22 cellular contexts compared by ENCODE assay signal in the genomic region with DNA sequence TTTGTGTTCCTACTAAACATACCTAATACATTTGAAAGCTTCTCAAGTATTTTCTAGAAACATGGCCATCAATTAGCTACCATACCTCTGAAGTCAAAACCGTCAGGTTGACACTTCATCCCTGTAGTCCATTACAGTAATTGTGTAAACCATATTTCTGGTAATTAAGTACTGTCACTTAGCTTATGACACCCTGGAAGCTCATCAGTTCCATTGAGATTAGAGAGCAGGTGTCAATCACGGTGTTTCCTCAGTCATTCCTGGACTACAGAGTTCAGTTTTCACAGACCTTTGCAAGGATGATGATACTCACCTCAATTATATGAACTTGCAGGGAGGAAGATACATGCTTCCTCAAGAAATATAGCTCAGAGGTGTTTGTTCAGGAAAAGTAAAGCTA.
DNase-seq lines count a peak whose midpoint lies in the region; ATAC-seq, FAIRE-seq and TF ChIP-seq lines count a peak whose summit lies in the region.
"Had no signal": no experiment of that assay in that cellular context is flagged by ENCODE, and none has a peak within 500 bp of the region (broad histone marks: within the 10 kb centered on the region; RNA-seq: fewer than 3 reads in every experiment).

No MANE protein-coding gene starts in this region.

- H3K27ac ChIP-seq in GM12878 (ENCODE audit: control insufficient read depth, insufficient read depth), result no peak overlapping the region
- H3K27ac ChIP-seq in hepatocyte, result no peak overlapping the region
- H3K27ac ChIP-seq: BLaER1 had no signal

- ATAC-seq in HG02610 (IDR thresholded peaks at IDR 0.05; ENCODE audit: unreplicated experiment), result peak; percentile 42
- peak; percentile 73 for ATAC-seq in GM12878

- H3K9me3 ChIP-seq in GM12878 (replicated peaks; ENCODE audit: control insufficient read depth, insufficient read depth, low read length) (no peaks in the 10 kb centered on the region), hepatocyte (ENCODE audit: low read depth) (no peaks in the 10 kb centered on the region)
- H3K9me3 ChIP-seq: BE2C had no signal

- H3K36me3 ChIP-seq in GM12878 (ENCODE audit: control insufficient read depth in 2 of 2, insufficient read depth in 2 of 2, low read length in 1 of 2) (no peaks in the 10 kb centered on the region), hepatocyte (replicated peaks; ENCODE audit: insufficient read depth, low read depth) (no peaks in the 10 kb centered on the region)
- H3K36me3 ChIP-seq: BE2C, BLaER1 had no signal

- no peaks in the 10 kb centered on the region for H3K27me3 ChIP-seq in GM12878 (replicated peaks in 1 of 2; ENCODE audit: control insufficient read depth in 2 of 2, insufficient read depth in 2 of 2, low read length in 1 of 2)
- H3K27me3 ChIP-seq in hepatocyte, result no peaks in the 10 kb centered on the region
- H3K27me3 ChIP-seq: BE2C, BLaER1 had no signal

- SMC1A ChIA-PET in GM12878 (lab: Charles Lee; ENCODE audit: uncharacterized antibody, unreplicated experiment), result interaction anchor here (0.8 to 1.6 kb wide), 3 partner anchors 8 to 120 kb away, joined by 3 to 5 read pairs (median 3); no protein-coding TSS in a partner anchor

- peak; percentile 41 for FAIRE-seq in D721Med (lab: Jason Lieb, UNC)
- no peak for FAIRE-seq in GM12878 (lab: Jason Lieb, UNC)
- FAIRE-seq: A204.1, G401.6, GM12892, GM18507 had no signal

- CTCF ChIA-PET in GM12878 (lab: Yijun Ruan, JAX), result no interaction called here

- BruUV-seq in GM12878 (replicated peaks; lab: Mats Ljungman, UMichigan), result no TSS peak

- intact Hi-C loops in GM12878 (cut with micrococcal nuclease; ENCODE audit: unreplicated experiment), result no loop called here

- H3K4me2 ChIP-seq in GM12878 (ENCODE audit: control insufficient read depth, insufficient read depth) (no peak overlapping the region), hepatocyte (no peak overlapping the region)
- H3K4me2 ChIP-seq: BLaER1 had no signal

- H3K4me3 ChIP-seq in GM12878, result no peak overlapping the region
- no peak overlapping the region for H3K4me3 ChIP-seq in hepatocyte
- H3K4me3 ChIP-seq: BLaER1 had no signal

- WGBS in GM12878 (ENCODE audit: insufficient coverage, insufficient replicate concordance, low lambda C conversion rate, missing lambda C conversion rate), result 2% methylated on average over 2 of the region's 2 CpGs
- WGBS in hepatocyte (ENCODE audit: low lambda C conversion rate, missing lambda C conversion rate), result 80% methylated on average over 2 of the region's 2 CpGs

- no peak for TF ChIP-seq POLR2A in GM12878 (IDR thresholded peaks at IDR 0.05; ENCODE audit: low read depth, low read length)

- no peaks in the 10 kb centered on the region for H3K9me2 ChIP-seq in hepatocyte (replicated peaks; ENCODE audit: insufficient read depth)

- RAD21 ChIA-PET in GM12878 (lab: Charles Lee; ENCODE audit: unreplicated experiment), result no interaction called here

- no peak for TF ChIP-seq RAD21 in GM12878 (IDR thresholded peaks at IDR 0.05; ENCODE audit: insufficient read depth, low read depth, low read length)

- no peak overlapping the region for H3K9ac ChIP-seq in GM12878 (ENCODE audit: control insufficient read depth, insufficient read depth, low read length)
- H3K9ac ChIP-seq: BLaER1 had no signal

- TF ChIP-seq CTCF in D721Med (IDR thresholded peaks at IDR 0.05; ENCODE audit: insufficient read depth, missing control alignments) (no peak), GM12878 (IDR thresholded peaks at IDR 0.05 in 2 of 3, conservative IDR thresholded peaks at IDR 0.05 in 1 of 3; ENCODE audit: control insufficient read depth in 2 of 3, extremely low read depth in 1 of 3, insufficient read depth in 1 of 3, low read depth in 3 of 3, low read length in 3 of 3) (no peak), hepatocyte (IDR thresholded peaks at IDR 0.05; ENCODE audit: poor library complexity) (no peak)

- H2AFZ ChIP-seq in GM12878 (ENCODE audit: control insufficient read depth, low read depth, low read length) (no peak overlapping the region), hepatocyte (no peak overlapping the region)

- H3K4me1 ChIP-seq in GM12878 (ENCODE audit: control insufficient read depth, insufficient read depth, low read length) (no peaks in the 10 kb centered on the region), hepatocyte (ENCODE audit: insufficient read depth) (no peaks in the 10 kb centered on the region)
- H3K4me1 ChIP-seq: BE2C, BLaER1 had no signal

- 0 out of 4 replicates have a peak, but pooled peaks of 1 of the 2 experiments have one; percentile 4 for TF ChIP-seq EP300 in GM12878 (IDR thresholded peaks at IDR 0.05; ENCODE audit: borderline replicate concordance in 1 of 2, control insufficient read depth in 1 of 2, low read depth in 2 of 2, low read length in 2 of 2)

- no peaks in the 10 kb centered on the region for H4K20me1 ChIP-seq in GM12878 (ENCODE audit: control insufficient read depth, insufficient read depth)
- no peaks in the 10 kb centered on the region for H4K20me1 ChIP-seq in hepatocyte (ENCODE audit: insufficient read depth, poor library complexity, severe bottlenecking)
- H4K20me1 ChIP-seq: BLaER1 had no signal

- H3K79me2 ChIP-seq in GM12878 (ENCODE audit: control insufficient read depth, insufficient read depth, low read length) (no peaks in the 10 kb centered on the region), hepatocyte (no peaks in the 10 kb centered on the region)

- DNase-seq in NCI-H82 (lab: John Stamatoyannopoulos, UW) (peak; percentile 17), NCI-H82 treated with DMSO at 0.1 percent for 48 hours (lab: John Stamatoyannopoulos, UW; ENCODE audit: unreplicated experiment) (no peak), D721Med (ENCODE audit: insufficient read length, low spot score) (no peak), GM12878 (ENCODE audit: low read depth, low spot score) (no peak), hepatocyte (ENCODE audit: low spot score) (no peak)
- DNase-seq in activated CD8-positive, alpha-beta memory T cell treated with anti-CD3 and anti-CD28 coated beads for 24 hours, result no peak
- DNase-seq: 8988T; ACHN; BE2C; C1 segment of cervical spinal cord; CD4-positive, alpha-beta memory T cell; CD4-positive, CD25-positive, alpha-beta regulatory T cell; CD8-positive, alpha-beta memory T cell; COR-L47; DMS79 treated with DMSO at 0.1 percent for 48 hours; GF-D8 had no signal

- POLR2A ChIA-PET in GM12878 (lab: Charles Lee), result no interaction called here

- in situ Hi-C loops in GM12878 (cut with MboI), result no loop called here

TF ChIP-seq in GM12878, 131 proteins besides CTCF, POLR2A, EP300 and RAD21:
- TF ChIP-seq, protein P1, sequence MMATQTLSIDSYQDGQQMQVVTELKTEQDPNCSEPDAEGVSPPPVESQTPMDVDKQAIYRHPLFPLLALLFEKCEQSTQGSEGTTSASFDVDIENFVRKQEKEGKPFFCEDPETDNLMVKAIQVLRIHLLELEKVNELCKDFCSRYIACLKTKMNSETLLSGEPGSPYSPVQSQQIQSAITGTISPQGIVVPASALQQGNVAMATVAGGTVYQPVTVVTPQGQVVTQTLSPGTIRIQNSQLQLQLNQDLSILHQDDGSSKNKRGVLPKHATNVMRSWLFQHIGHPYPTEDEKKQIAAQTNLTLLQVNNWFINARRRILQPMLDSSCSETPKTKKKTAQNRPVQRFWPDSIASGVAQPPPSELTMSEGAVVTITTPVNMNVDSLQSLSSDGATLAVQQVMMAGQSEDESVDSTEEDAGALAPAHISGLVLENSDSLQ (IDR thresholded peaks at IDR 0.05), result peak; percentile 80
- TF ChIP-seq BCL11A (IDR thresholded peaks at IDR 0.05; ENCODE audit: low read depth, low read length) (0 out of 2 replicates have a peak, but pooled peaks have one; percentile 35), DPF2 (IDR thresholded peaks at IDR 0.05) (peak; percentile 43; the same call in 1 of the 2 replicates), NR2F1 (conservative IDR thresholded peaks at IDR 0.05) (peak; percentile 71), FOXM1 (IDR thresholded peaks at IDR 0.05; ENCODE audit: low read depth, low read length) (no peak), IKZF1 (conservative IDR thresholded peaks at IDR 0.05) (no peak), JUNB (IDR thresholded peaks at IDR 0.05) (peak; percentile 46), MTA2 (IDR thresholded peaks at IDR 0.05; ENCODE audit: low read depth) (peak; percentile 87), RB1 (IDR thresholded peaks at IDR 0.05; ENCODE audit: borderline replicate concordance) (no peak)
- TF ChIP-seq, protein P2, sequence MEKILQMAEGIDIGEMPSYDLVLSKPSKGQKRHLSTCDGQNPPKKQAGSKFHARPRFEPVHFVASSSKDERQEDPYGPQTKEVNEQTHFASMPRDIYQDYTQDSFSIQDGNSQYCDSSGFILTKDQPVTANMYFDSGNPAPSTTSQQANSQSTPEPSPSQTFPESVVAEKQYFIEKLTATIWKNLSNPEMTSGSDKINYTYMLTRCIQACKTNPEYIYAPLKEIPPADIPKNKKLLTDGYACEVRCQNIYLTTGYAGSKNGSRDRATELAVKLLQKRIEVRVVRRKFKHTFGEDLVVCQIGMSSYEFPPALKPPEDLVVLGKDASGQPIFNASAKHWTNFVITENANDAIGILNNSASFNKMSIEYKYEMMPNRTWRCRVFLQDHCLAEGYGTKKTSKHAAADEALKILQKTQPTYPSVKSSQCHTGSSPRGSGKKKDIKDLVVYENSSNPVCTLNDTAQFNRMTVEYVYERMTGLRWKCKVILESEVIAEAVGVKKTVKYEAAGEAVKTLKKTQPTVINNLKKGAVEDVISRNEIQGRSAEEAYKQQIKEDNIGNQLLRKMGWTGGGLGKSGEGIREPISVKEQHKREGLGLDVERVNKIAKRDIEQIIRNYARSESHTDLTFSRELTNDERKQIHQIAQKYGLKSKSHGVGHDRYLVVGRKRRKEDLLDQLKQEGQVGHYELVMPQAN (conservative IDR thresholded peaks at IDR 0.05), result no peak
